9 cellular contexts compared by ENCODE assay signal in the genomic region with DNA sequence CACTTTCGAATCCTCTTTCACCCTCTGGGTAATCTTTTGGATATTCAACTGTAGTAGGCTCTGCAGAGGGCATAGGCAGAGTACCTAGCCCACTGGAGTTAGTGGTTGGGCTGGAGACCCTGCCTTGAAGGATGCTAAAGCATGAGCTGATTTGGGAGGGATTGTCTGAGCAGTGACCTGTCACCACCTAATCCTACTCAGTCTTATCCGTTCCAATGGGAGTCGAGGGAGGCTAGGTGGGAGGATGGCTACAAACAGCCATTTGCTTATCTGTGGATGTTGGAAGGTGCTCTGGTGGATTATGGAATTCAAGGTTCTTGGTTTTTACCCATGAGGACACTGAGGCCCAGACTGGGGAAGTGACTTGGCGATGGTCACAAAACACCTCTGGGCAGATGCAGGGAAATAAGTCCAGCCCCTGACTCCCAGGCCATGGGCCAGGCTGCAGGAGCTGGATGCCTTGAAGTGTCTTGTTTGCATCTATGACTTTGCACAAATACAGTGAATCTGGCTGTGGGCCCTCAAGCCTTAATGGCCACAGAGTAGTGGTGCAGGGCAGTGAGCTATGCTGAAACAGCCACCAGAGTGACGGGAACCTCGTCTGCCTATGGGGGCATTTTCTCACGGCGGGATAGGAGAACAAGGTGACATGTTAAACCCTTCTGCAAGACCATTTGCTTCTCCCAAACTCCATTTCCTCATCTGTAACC. TPM values are rescaled to one million over a fixed set of nuclear protein-coding genes. Genes with fewer than 3 reads are reported as not detected.
DNase-seq lines count a peak whose midpoint lies in the region; ATAC-seq and TF ChIP-seq lines count a peak whose summit lies in the region.
"Had no signal": no experiment of that assay in that cellular context is flagged by ENCODE, and none has a peak within 500 bp of the region (broad histone marks: within the 10 kb centered on the region; RNA-seq: fewer than 3 reads in every experiment).

No MANE protein-coding gene starts in this region.

- peak overlapping the region; percentile 75 for H3K4me2 ChIP-seq in OCI-LY7 (ENCODE audit: low read length)
- peak overlapping the region; percentile 92 for H3K4me2 ChIP-seq in osteoblast (ENCODE audit: insufficient read depth, low read length)

- H3K27ac Mint-ChIP-seq in CD8-positive, alpha-beta T cell = peak overlapping the region; percentile 91

- H3K79me2 ChIP-seq in OCI-LY7 (ENCODE audit: insufficient read depth, low read depth, low read length) (peaks cover 54% of the 10 kb centered on the region), osteoblast (ENCODE audit: insufficient read depth, low read length) (peaks cover 70% of the 10 kb centered on the region)

- H3K27me3 Mint-ChIP-seq in CD8-positive, alpha-beta T cell (ENCODE audit: low read depth) = no peaks in the 10 kb centered on the region

- no peaks in the 10 kb centered on the region for H3K27me3 ChIP-seq in CD8-positive, alpha-beta T cell (ENCODE audit: insufficient read depth, low read length)
- no peaks in the 10 kb centered on the region for H3K27me3 ChIP-seq in effector memory CD4-positive, alpha-beta T cell (replicated peaks; ENCODE audit: control insufficient read depth, insufficient read depth, low read length, poor library complexity, severe bottlenecking)
- H3K27me3 ChIP-seq in osteoblast (ENCODE audit: insufficient read depth, low read length) = no peaks in the 10 kb centered on the region

- H3K27ac ChIP-seq in CD8-positive, alpha-beta T cell (ENCODE audit: low read depth, low read length) = peak overlapping the region; percentile 33
- peak overlapping the region; percentile 71 for H3K27ac ChIP-seq in OCI-LY7 (ENCODE audit: low read depth, low read length, poor library complexity, severe bottlenecking)
- H3K27ac ChIP-seq in effector memory CD4-positive, alpha-beta T cell (ENCODE audit: insufficient read depth, low read length, poor library complexity, severe bottlenecking) = peak overlapping the region; percentile 73
- H3K27ac ChIP-seq in osteoblast (ENCODE audit: low read depth, low read length) = peak overlapping the region; percentile 89

- peaks cover 29% of the 10 kb centered on the region for H3K4me1 Mint-ChIP-seq in CD8-positive, alpha-beta T cell (ENCODE audit: low read depth)

- H3K9me2 ChIP-seq in OCI-LY7 (ENCODE audit: insufficient read depth, low read length) = no peaks in the 10 kb centered on the region

- no TSS peak for BruUV-seq in OCI-LY7 (replicated peaks; lab: Mats Ljungman, UMichigan)

- intact Hi-C loops in CD8-positive, alpha-beta T cell (cut with DNase I, micrococcal nuclease) = loop anchor here (1.0 to 5.0 kb wide), 9 partner anchors 22 to 500 kb away; a partner anchor contains a TSS
- intact Hi-C loops in OCI-LY7 (cut with micrococcal nuclease; ENCODE audit: unreplicated experiment) = loop anchor here (2.0 to 5.0 kb wide), 3 partner anchors 39 to 195 kb away; a partner anchor contains a TSS

- ATAC-seq in CD8-positive, alpha-beta T cell = no peak
- ATAC-seq in HG02970 (IDR thresholded peaks at IDR 0.05; ENCODE audit: low FRiP score, unreplicated experiment) = no peak
- no peak for ATAC-seq in HG03196 (IDR thresholded peaks at IDR 0.05; ENCODE audit: unreplicated experiment)

- H3K36me3 ChIP-seq in CD8-positive, alpha-beta T cell (ENCODE audit: insufficient read depth, low read length) = no peaks in the 10 kb centered on the region
- H3K36me3 ChIP-seq in OCI-LY7 (ENCODE audit: insufficient read depth, low read length) (peaks cover 32% of the 10 kb centered on the region), osteoblast (ENCODE audit: insufficient read depth, low read length) (peaks cover 21% of the 10 kb centered on the region)
- H3K36me3 ChIP-seq in effector memory CD4-positive, alpha-beta T cell (ENCODE audit: control insufficient read depth, insufficient read depth, low read length) = peaks cover 4% of the 10 kb centered on the region

- H2AFZ ChIP-seq in OCI-LY7 (ENCODE audit: low read length) = peak overlapping the region; percentile 29; the same call in 1 of the 2 replicates
- H2AFZ ChIP-seq in osteoblast (ENCODE audit: low read length) = peak overlapping the region; percentile 88

- DNase-seq in CD8-positive, alpha-beta T cell = no peak
- DNase-seq in OCI-LY7 (ENCODE audit: low spot score) (peak; percentile 49), osteoblast (ENCODE audit: insufficient read length, low spot score, missing footprints) (peak; percentile 83), NCI-H524 (lab: John Stamatoyannopoulos, UW) (no peak), NCI-H1417 (lab: John Stamatoyannopoulos, UW) (no peak)
- DNase-seq in effector memory CD4-positive, alpha-beta T cell = no peak
- DNase-seq: HCEC 1CT had no signal

- peaks cover 24% of the 10 kb centered on the region for H3K36me3 Mint-ChIP-seq in CD8-positive, alpha-beta T cell

- peaks cover 22% of the 10 kb centered on the region for H3K4me1 ChIP-seq in CD8-positive, alpha-beta T cell (ENCODE audit: insufficient read depth, low read length)
- H3K4me1 ChIP-seq in OCI-LY7 (ENCODE audit: insufficient read depth, low read length, poor library complexity, severe bottlenecking) (peaks cover 45% of the 10 kb centered on the region), osteoblast (ENCODE audit: insufficient read depth, low read length) (peaks cover 27% of the 10 kb centered on the region)
- H3K4me1 ChIP-seq in effector memory CD4-positive, alpha-beta T cell (ENCODE audit: control insufficient read depth, insufficient read depth, low read length, poor library complexity, severe bottlenecking) = peaks cover 27% of the 10 kb centered on the region

- CTCF ChIA-PET in CD8-positive, alpha-beta T cell (lab: Charles Lee) = interaction anchor here (1.0 to 2.2 kb wide), 2 partner anchors 9 to 22 kb away, joined by 4 to 13 read pairs; a partner anchor contains a TSS
- CTCF ChIA-PET in OCI-LY7 (lab: Charles Lee; ENCODE audit: unreplicated experiment) = no interaction called here

- H3K9me3 ChIP-seq in CD8-positive, alpha-beta T cell (ENCODE audit: low read length) = no peaks in the 10 kb centered on the region
- no peaks in the 10 kb centered on the region for H3K9me3 ChIP-seq in OCI-LY7 (ENCODE audit: low read length)
- no peaks in the 10 kb centered on the region for H3K9me3 ChIP-seq in effector memory CD4-positive, alpha-beta T cell (ENCODE audit: control insufficient read depth, low read length)
- no peaks in the 10 kb centered on the region for H3K9me3 ChIP-seq in osteoblast (ENCODE audit: low read depth, low read length)

- POLR2A ChIA-PET in CD8-positive, alpha-beta T cell (lab: Charles Lee) = interaction anchor here (1.2 to 1.9 kb wide), 3 partner anchors 22 to 196 kb away, joined by 4 to 9 read pairs (median 6); a partner anchor contains a TSS
- POLR2A ChIA-PET in OCI-LY7 (lab: Charles Lee) = interaction anchor here (0.5 to 1.5 kb wide), 2 partner anchors 23 to 194 kb away, joined by 5 to 6 read pairs; a partner anchor contains a TSS

- H4K20me1 ChIP-seq in OCI-LY7 (ENCODE audit: insufficient read depth, low read length) = no peaks in the 10 kb centered on the region
- peaks cover 16% of the 10 kb centered on the region for H4K20me1 ChIP-seq in osteoblast (ENCODE audit: insufficient read depth, low read length)

- no peak for TF ChIP-seq CTCF in CD8-positive, alpha-beta T cell (IDR thresholded peaks at IDR 0.05)
- no peak for TF ChIP-seq CTCF in OCI-LY7 (conservative IDR thresholded peaks at IDR 0.05; ENCODE audit: low read length)
- TF ChIP-seq CTCF in osteoblast (IDR thresholded peaks at IDR 0.05; ENCODE audit: extremely low read depth, low read depth, low read length) = no peak

- peak overlapping the region; percentile 42 for H3K4me3 ChIP-seq in CD8-positive, alpha-beta T cell (ENCODE audit: low read depth, low read length)
- H3K4me3 ChIP-seq in OCI-LY7 (ENCODE audit: low read depth, low read length, poor library complexity, severe bottlenecking) = peak overlapping the region; percentile 80
- H3K4me3 ChIP-seq in effector memory CD4-positive, alpha-beta T cell (ENCODE audit: insufficient read depth, low read depth, low read length, poor library complexity, severe bottlenecking) = peak overlapping the region; percentile 65
- H3K4me3 ChIP-seq in osteoblast (ENCODE audit: insufficient read depth, low read length) = peak overlapping the region; percentile 79

- peak overlapping the region; percentile 88 for H3K4me3 Mint-ChIP-seq in CD8-positive, alpha-beta T cell

- no peaks in the 10 kb centered on the region for H3K9me3 Mint-ChIP-seq in CD8-positive, alpha-beta T cell

RNA-seq across cellular contexts. Expression of a gene that starts 3.7 kb away (rescaled TPM):
- 10 to 100 TPM; 24.6 to 25.4 TPM for total RNA-seq in CD8-positive, alpha-beta T cell
- 87.8 and 101 TPM in 2 replicates for total RNA-seq in OCI-LY7 (2014; rRNA removed; shearing (Covaris generic))
- total RNA-seq in OCI-LY7 (2022) (149 and 153 TPM in 2 replicates), osteoblast (49.6 and 51.0 TPM in 2 replicates)

RNA-seq across cellular contexts. Expression of a gene that starts 23.0 kb away (rescaled TPM):
- 10 to 100 TPM; 25.4 to 25.9 TPM for total RNA-seq in CD8-positive, alpha-beta T cell
- total RNA-seq in OCI-LY7 (2014; rRNA removed; shearing (Covaris generic)) = 23.7 and 31.2 TPM in 2 replicates
- total RNA-seq in OCI-LY7 (2022) = 57.3 and 57.9 TPM in 2 replicates
- total RNA-seq in osteoblast = 28.6 and 30.4 TPM in 2 replicates

RNA-seq across cellular contexts. Expression of a gene that starts 48.8 kb away (rescaled TPM):
- 1 to 10 TPM; 3.4 to 3.6 TPM for total RNA-seq in CD8-positive, alpha-beta T cell
- total RNA-seq in OCI-LY7 (2014; rRNA removed; shearing (Covaris generic)) = 3.4 and 4.0 TPM in 2 replicates
- total RNA-seq in OCI-LY7 (2022) (5.5 and 6.8 TPM in 2 replicates), osteoblast (5.1 and 5.3 TPM in 2 replicates)

Comparison
In these comparisons a context has a peak if more than half of its experiments do, and no peak if none do; other contexts are left out.
1. DNase-seq: peak in OCI-LY7 (single experiment) and osteoblast (single experiment); none in CD8-positive, alpha-beta T cell (0 of 7), effector memory CD4-positive, alpha-beta T cell (0 of 3), NCI-H524 (0 of 2) and NCI-H1417 (0 of 3).
2. H3K27ac ChIP-seq: peak in every context shown above with its lines; median percentile 89 in osteoblast; 73 in effector memory CD4-positive, alpha-beta T cell; 71 in OCI-LY7; 33 in CD8-positive, alpha-beta T cell.
3. Peak in every context shown above with its lines, with median percentiles within 50 percentile points of each other: H3K4me3 ChIP-seq.